In genomic region chr4:27666943-27667342, GRCh38 we compare ENCODE assay signal across 11 cellular contexts.
DNase-seq lines count a peak whose midpoint lies in the region; ATAC-seq and TF ChIP-seq lines count a peak whose summit lies in the region.
"Had no signal": no experiment of that assay in that cellular context is flagged by ENCODE, and none has a peak within 500 bp of the region (broad histone marks: within the 10 kb centered on the region; RNA-seq: fewer than 3 reads in every experiment).

No MANE protein-coding gene starts in this region.

- H3K27me3 Mint-ChIP-seq in Caco-2 (ENCODE audit: insufficient read depth, unreplicated experiment) = peaks cover 3% of the 10 kb centered on the region

- H3K9me3 ChIP-seq in Caco-2 = no peaks in the 10 kb centered on the region
- H3K9me3 ChIP-seq: heart left ventricle had no signal

- H3K4me1 ChIP-seq in Caco-2 = no peaks in the 10 kb centered on the region
- H3K4me1 ChIP-seq: heart left ventricle had no signal

- H3K36me3 Mint-ChIP-seq in Caco-2 (ENCODE audit: insufficient read depth, unreplicated experiment) = no peaks in the 10 kb centered on the region

- no peaks in the 10 kb centered on the region for H3K9me3 Mint-ChIP-seq in Caco-2 (ENCODE audit: unreplicated experiment)
- H3K9me3 Mint-ChIP-seq: activated naive CD4-positive, alpha-beta T cell treated with anti-CD3 and anti-CD28 coated beads for 36 hours had no signal

- H3K36me3 ChIP-seq in Caco-2 (ENCODE audit: control insufficient read depth, insufficient read depth, low read length) = no peaks in the 10 kb centered on the region
- H3K36me3 ChIP-seq: heart left ventricle had no signal

- POLR2A ChIA-PET in Caco-2 (lab: Charles Lee) = no interaction called here

- no peak overlapping the region for H3K4me3 ChIP-seq in Caco-2 (ENCODE audit: low read depth, low read length)
- H3K4me3 ChIP-seq: heart left ventricle, PC-9 had no signal

- H3K4me1 Mint-ChIP-seq in Caco-2 (ENCODE audit: low read depth, unreplicated experiment) = no peaks in the 10 kb centered on the region

- peak; percentile 17 to 27 for DNase-seq in Caco-2
- DNase-seq in Kasumi-1 (lab: John Stamatoyannopoulos, UW) = peak; percentile 23 to 36
- peak; percentile 51 for DNase-seq in SK-N-DZ (ENCODE audit: low spot score)
- peak; percentile 15 for DNase-seq in inferior parietal cortex (ENCODE audit: extremely low spot score)
- no peak for DNase-seq in middle frontal gyrus (ENCODE audit: extremely low spot score, low spot score)
- DNase-seq in NCI-H774 (lab: John Stamatoyannopoulos, UW) = no peak
- DNase-seq: activated naive CD4-positive, alpha-beta T cell treated with anti-CD3 and anti-CD28 coated beads for 36 hours; heart left ventricle; PC-9 had no signal

- CTCF ChIA-PET in Caco-2 (lab: Charles Lee) = no interaction called here

- H3K27ac Mint-ChIP-seq in Caco-2 (ENCODE audit: unreplicated experiment) = no peak overlapping the region
- H3K27ac Mint-ChIP-seq: activated naive CD4-positive, alpha-beta T cell treated with anti-CD3 and anti-CD28 coated beads for 36 hours had no signal

- no TSS peak for BruUV-seq in Caco-2 (replicated peaks; lab: Mats Ljungman, UMichigan)

- no peak overlapping the region for H3K4me3 Mint-ChIP-seq in Caco-2 (ENCODE audit: unreplicated experiment)
- H3K4me3 Mint-ChIP-seq: activated naive CD4-positive, alpha-beta T cell treated with anti-CD3 and anti-CD28 coated beads for 36 hours had no signal

- peak in 1 of 2 experiments; percentile 5 for TF ChIP-seq CTCF in Caco-2 (IDR thresholded peaks at IDR 0.05; ENCODE audit: insufficient read depth in 1 of 2, low read depth in 1 of 2, low read length in 1 of 2, severe bottlenecking in 1 of 2, unreplicated experiment in 1 of 2)

- no peak for ATAC-seq in HG03439 (IDR thresholded peaks at IDR 0.05; ENCODE audit: unreplicated experiment)
- ATAC-seq in activated CD4-positive, CD25-positive, alpha-beta regulatory T cell treated with anti-CD3 and anti-CD28 coated beads, Interleukin-2, amount 50 U/mL, for 24 hours = no peak
- ATAC-seq: heart left ventricle had no signal

- intact Hi-C loops in Caco-2 (cut with micrococcal nuclease; ENCODE audit: unreplicated experiment) = no loop called here

- no peaks in the 10 kb centered on the region for H3K27me3 ChIP-seq in Caco-2 (replicated peaks; ENCODE audit: control insufficient read depth, insufficient read depth, low read length)
- H3K27me3 ChIP-seq: heart left ventricle had no signal

Comparison
In these comparisons a context has a peak if more than half of its experiments do, and no peak if none do; other contexts are left out.
1. DNase-seq: peak in Caco-2 (2 of 2), Kasumi-1 (2 of 2), SK-N-DZ (single experiment) and inferior parietal cortex (single experiment); none in middle frontal gyrus (single experiment) and NCI-H774 (single experiment).